1 cellular context compared by ENCODE assay signal in the genomic region with DNA sequence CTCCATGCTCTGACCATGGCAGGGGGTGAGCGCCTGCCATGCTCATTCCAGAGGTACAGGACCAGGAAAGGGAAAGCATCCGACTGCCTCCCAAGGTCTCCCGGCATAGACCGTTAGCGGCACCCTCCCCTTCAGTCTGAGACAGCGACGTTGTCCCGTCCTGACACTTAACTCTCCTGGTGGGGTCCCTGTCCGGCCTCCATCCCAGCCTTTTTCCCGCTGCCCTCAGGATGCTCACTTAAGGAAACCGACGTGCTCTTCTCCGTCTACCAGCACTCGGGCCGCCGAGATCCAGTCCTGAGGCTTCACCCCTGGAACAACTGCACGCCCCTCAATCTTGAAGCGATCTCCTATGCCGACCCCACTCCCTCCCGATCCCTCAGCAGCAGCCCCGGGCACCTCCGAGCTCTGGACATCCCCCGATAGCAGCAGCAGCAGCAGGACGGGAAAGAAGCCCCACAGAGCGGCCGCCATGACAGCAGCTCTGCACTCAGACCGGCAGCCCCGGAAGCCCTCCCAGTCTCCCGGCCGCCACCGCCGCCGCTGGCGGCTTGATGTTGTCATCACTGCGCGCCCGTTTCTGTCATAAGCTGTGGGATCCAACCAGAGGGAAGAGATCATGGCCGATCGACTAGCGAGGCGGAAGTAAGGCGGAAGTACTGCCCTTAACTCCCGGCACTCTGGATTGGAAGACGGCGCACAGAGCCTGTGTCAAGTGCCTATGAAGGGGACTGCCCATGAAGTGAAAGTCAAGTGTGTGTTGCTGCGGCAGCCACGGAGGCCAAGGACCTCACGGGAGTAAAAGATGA.
TF ChIP-seq lines count a peak whose summit lies in the region.

EMC7 (minus strand) TSS at position 497 of the 809 bp plus-strand sequence; CDS start at position 474, 23 bp downstream.
PGBD4 (plus strand) TSS at position 718 of the 809 bp plus-strand sequence. CDS start 449 bp downstream, outside the sequence.

TF ChIP-seq in K562, 482 proteins besides CTCF, POLR2A, EP300 and RAD21 (continued from another document and continues in another):
- TF ChIP-seq MGA (IDR thresholded peaks at IDR 0.05) = peak; percentile 89
- TF ChIP-seq, protein P1, sequence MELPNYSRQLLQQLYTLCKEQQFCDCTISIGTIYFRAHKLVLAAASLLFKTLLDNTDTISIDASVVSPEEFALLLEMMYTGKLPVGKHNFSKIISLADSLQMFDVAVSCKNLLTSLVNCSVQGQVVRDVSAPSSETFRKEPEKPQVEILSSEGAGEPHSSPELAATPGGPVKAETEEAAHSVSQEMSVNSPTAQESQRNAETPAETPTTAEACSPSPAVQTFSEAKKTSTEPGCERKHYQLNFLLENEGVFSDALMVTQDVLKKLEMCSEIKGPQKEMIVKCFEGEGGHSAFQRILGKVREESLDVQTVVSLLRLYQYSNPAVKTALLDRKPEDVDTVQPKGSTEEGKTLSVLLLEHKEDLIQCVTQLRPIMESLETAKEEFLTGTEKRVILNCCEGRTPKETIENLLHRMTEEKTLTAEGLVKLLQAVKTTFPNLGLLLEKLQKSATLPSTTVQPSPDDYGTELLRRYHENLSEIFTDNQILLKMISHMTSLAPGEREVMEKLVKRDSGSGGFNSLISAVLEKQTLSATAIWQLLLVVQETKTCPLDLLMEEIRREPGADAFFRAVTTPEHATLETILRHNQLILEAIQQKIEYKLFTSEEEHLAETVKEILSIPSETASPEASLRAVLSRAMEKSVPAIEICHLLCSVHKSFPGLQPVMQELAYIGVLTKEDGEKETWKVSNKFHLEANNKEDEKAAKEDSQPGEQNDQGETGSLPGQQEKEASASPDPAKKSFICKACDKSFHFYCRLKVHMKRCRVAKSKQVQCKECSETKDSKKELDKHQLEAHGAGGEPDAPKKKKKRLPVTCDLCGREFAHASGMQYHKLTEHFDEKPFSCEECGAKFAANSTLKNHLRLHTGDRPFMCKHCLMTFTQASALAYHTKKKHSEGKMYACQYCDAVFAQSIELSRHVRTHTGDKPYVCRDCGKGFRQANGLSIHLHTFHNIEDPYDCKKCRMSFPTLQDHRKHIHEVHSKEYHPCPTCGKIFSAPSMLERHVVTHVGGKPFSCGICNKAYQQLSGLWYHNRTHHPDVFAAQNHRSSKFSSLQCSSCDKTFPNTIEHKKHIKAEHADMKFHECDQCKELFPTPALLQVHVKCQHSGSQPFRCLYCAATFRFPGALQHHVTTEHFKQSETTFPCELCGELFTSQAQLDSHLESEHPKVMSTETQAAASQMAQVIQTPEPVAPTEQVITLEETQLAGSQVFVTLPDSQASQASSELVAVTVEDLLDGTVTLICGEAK (IDR thresholded peaks at IDR 0.05) = peak; percentile 92
- TF ChIP-seq, protein P1 (CRISPR knock-in tag; IDR thresholded peaks at IDR 0.05) = no peak
- TF ChIP-seq SMAD2 (IDR thresholded peaks at IDR 0.05; ENCODE audit: low read depth, low read length) = no peak
- no peak for TF ChIP-seq BRD4 (IDR thresholded peaks at IDR 0.05)
- no peak for TF ChIP-seq SRSF9 (IDR thresholded peaks at IDR 0.05; ENCODE audit: borderline replicate concordance, low read depth, low read length)
- no peak for TF ChIP-seq ZNF668 (CRISPR knock-in tag; IDR thresholded peaks at IDR 0.05)
- no peak for TF ChIP-seq DMBX1 (CRISPR knock-in tag; IDR thresholded peaks at IDR 0.05; ENCODE audit: borderline replicate concordance)
- TF ChIP-seq E2F5 (CRISPR knock-in tag; IDR thresholded peaks at IDR 0.05) = no peak
- 0 out of 2 replicates have a peak, but pooled peaks have one; percentile 26 for TF ChIP-seq TCF7L2 (IDR thresholded peaks at IDR 0.05; ENCODE audit: low read depth, low read length)
- TF ChIP-seq DEAF1 (CRISPR knock-in tag; IDR thresholded peaks at IDR 0.05) = no peak
- TF ChIP-seq POLR2G (IDR thresholded peaks at IDR 0.05; ENCODE audit: low read depth, low read length) = peak; percentile 100
- TF ChIP-seq ZNF224 (CRISPR knock-in tag; IDR thresholded peaks at IDR 0.05) = no peak
- peak; percentile 85 for TF ChIP-seq KHSRP (IDR thresholded peaks at IDR 0.05)
- no peak for TF ChIP-seq RBM39 (optimal IDR thresholded peaks at IDR 0.05; ENCODE audit: low read depth, low read length)
- TF ChIP-seq, protein P2, sequence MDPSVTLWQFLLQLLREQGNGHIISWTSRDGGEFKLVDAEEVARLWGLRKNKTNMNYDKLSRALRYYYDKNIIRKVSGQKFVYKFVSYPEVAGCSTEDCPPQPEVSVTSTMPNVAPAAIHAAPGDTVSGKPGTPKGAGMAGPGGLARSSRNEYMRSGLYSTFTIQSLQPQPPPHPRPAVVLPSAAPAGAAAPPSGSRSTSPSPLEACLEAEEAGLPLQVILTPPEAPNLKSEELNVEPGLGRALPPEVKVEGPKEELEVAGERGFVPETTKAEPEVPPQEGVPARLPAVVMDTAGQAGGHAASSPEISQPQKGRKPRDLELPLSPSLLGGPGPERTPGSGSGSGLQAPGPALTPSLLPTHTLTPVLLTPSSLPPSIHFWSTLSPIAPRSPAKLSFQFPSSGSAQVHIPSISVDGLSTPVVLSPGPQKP (CRISPR knock-in tag; IDR thresholded peaks at IDR 0.05) = no peak
- TF ChIP-seq ETV5 (CRISPR knock-in tag; IDR thresholded peaks at IDR 0.05; ENCODE audit: low read depth) = peak; percentile 79; the same call in 1 of the 2 replicates
- TF ChIP-seq, protein P3, sequence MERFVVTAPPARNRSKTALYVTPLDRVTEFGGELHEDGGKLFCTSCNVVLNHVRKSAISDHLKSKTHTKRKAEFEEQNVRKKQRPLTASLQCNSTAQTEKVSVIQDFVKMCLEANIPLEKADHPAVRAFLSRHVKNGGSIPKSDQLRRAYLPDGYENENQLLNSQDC (CRISPR knock-in tag; IDR thresholded peaks at IDR 0.05) = no peak
- no peak for TF ChIP-seq IFI16 (CRISPR knock-in tag; IDR thresholded peaks at IDR 0.05)
- TF ChIP-seq FOXK1 (CRISPR knock-in tag; IDR thresholded peaks at IDR 0.05; ENCODE audit: borderline replicate concordance) = peak; percentile 91; the same call in 1 of the 2 replicates
